8 cellular contexts compared by ENCODE assay signal in the genomic region with DNA sequence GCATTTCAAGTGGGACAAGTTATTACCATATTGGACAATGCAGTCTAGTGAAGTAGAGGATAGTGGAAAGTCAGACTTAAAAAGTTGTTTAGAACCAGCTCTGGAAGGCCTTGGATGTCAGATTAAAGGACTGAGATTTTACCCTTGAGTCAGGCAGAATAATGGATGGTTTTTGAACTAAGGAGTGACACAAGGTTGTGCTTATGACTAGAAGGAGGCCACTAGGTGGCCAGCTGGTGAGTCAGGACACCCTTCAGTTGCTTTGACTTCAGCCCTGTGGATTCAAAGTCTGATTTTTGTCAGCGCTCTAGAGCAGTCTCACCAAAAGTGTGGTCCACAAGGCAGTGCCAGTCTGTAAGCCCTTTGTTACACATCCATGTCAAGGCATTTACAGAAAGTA. TPM values are rescaled to one million over a fixed set of nuclear protein-coding genes. Genes with fewer than 3 reads are reported as not detected.
DNase-seq lines count a peak whose midpoint lies in the region; ATAC-seq and TF ChIP-seq lines count a peak whose summit lies in the region.

No MANE protein-coding gene starts in this region.

- H3K27me3 Mint-ChIP-seq in WTC11 (ENCODE audit: low read depth) = no peaks in the 10 kb centered on the region

- no peak for TF ChIP-seq CTCF in WTC11 (IDR thresholded peaks at IDR 0.05)

- H3K4me3 Mint-ChIP-seq in WTC11 = no peak overlapping the region

- DNase-seq in NCI-H146 (lab: John Stamatoyannopoulos, UW) (peak; percentile 4), NCI-H146 treated with DMSO at 0.1 percent for 48 hours (lab: John Stamatoyannopoulos, UW; ENCODE audit: unreplicated experiment) (no peak), WTC11 (ENCODE audit: low spot score) (peak; percentile 23), iris pigment epithelial cell (ENCODE audit: low read depth) (peak; percentile 63), substantia nigra (lab: John Stamatoyannopoulos, UW) (no peak)

- CTCF ChIA-PET in WTC11 (lab: Charles Lee) = interaction anchor here (0.5 to 0.7 kb wide), 2 partner anchors 58 to 95 kb away, joined by 3 to 4 read pairs; no protein-coding TSS in a partner anchor

- peaks cover 51% of the 10 kb centered on the region for H3K36me3 Mint-ChIP-seq in WTC11

- no peak overlapping the region for H3K9ac ChIP-seq in HUES48 (ENCODE audit: low read depth, low read length)

- H3K4me3 ChIP-seq in HUES48 (ENCODE audit: low read depth, low read length) = no peak overlapping the region

- no peaks in the 10 kb centered on the region for H3K27me3 ChIP-seq in HUES48 (ENCODE audit: control insufficient read depth, insufficient read depth, low read length)

- H3K4me1 Mint-ChIP-seq in WTC11 = peaks cover 18% of the 10 kb centered on the region

- H3K27ac Mint-ChIP-seq in WTC11 = peak overlapping the region; percentile 11; the same call in 1 of the 2 replicates

- H3K9me3 ChIP-seq in HUES48 (ENCODE audit: control insufficient read depth, insufficient read depth, low read length) = no peaks in the 10 kb centered on the region

- ATAC-seq in WTC11 (peak; percentile 11), esophagus mucosa (no peak), GM18520 (IDR thresholded peaks at IDR 0.05; ENCODE audit: unreplicated experiment) (no peak)

- POLR2A ChIA-PET in WTC11 (lab: Charles Lee) = interaction anchor here (0.6 kb wide), 1 partner anchor 8 kb away, joined by 3 read pairs; no protein-coding TSS in a partner anchor

- H3K9me3 Mint-ChIP-seq in WTC11 = no peaks in the 10 kb centered on the region

- H3K27ac ChIP-seq in HUES48 (ENCODE audit: low read depth, low read length) (peak overlapping the region; percentile 2), substantia nigra (ENCODE audit: low read depth, low read length, poor library complexity, severe bottlenecking) (no peak overlapping the region)

- peaks cover 69% of the 10 kb centered on the region for H3K36me3 ChIP-seq in HUES48 (ENCODE audit: control insufficient read depth, insufficient read depth, low read length)

- H3K4me1 ChIP-seq in HUES48 (ENCODE audit: control insufficient read depth, insufficient read depth, low read length) = peaks cover 9% of the 10 kb centered on the region

TF ChIP-seq in WTC11, 78 proteins besides CTCF, POLR2A, EP300 and RAD21 (continues in another document):
- TF ChIP-seq, protein P1, sequence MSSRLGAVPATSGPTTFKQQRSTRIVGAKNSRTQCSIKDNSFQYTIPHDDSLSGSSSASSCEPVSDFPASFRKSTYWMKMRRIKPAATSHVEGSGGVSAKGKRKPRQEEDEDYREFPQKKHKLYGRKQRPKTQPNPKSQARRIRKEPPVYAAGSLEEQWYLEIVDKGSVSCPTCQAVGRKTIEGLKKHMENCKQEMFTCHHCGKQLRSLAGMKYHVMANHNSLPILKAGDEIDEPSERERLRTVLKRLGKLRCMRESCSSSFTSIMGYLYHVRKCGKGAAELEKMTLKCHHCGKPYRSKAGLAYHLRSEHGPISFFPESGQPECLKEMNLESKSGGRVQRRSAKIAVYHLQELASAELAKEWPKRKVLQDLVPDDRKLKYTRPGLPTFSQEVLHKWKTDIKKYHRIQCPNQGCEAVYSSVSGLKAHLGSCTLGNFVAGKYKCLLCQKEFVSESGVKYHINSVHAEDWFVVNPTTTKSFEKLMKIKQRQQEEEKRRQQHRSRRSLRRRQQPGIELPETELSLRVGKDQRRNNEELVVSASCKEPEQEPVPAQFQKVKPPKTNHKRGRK (CRISPR knock-in tag; IDR thresholded peaks at IDR 0.05; ENCODE audit: borderline replicate concordance) = no peak
- TF ChIP-seq, protein P2, sequence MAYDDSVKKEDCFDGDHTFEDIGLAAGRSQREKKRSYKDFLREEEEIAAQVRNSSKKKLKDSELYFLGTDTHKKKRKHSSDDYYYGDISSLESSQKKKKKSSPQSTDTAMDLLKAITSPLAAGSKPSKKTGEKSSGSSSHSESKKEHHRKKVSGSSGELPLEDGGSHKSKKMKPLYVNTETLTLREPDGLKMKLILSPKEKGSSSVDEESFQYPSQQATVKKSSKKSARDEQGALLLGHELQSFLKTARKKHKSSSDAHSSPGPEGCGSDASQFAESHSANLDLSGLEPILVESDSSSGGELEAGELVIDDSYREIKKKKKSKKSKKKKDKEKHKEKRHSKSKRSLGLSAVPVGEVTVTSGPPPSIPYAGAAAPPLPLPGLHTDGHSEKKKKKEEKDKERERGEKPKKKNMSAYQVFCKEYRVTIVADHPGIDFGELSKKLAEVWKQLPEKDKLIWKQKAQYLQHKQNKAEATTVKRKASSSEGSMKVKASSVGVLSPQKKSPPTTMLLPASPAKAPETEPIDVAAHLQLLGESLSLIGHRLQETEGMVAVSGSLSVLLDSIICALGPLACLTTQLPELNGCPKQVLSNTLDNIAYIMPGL (CRISPR knock-in tag; IDR thresholded peaks at IDR 0.05) = no peak
- TF ChIP-seq ESRRA (CRISPR knock-in tag; IDR thresholded peaks at IDR 0.05; ENCODE audit: borderline replicate concordance) (no peak), TEAD4 (CRISPR knock-in tag; IDR thresholded peaks at IDR 0.05) (no peak), ZNF263 (CRISPR knock-in tag; IDR thresholded peaks at IDR 0.05; ENCODE audit: low read depth) (no peak), SOX15 (CRISPR knock-in tag; IDR thresholded peaks at IDR 0.05) (no peak), NR1H2 (CRISPR knock-in tag; IDR thresholded peaks at IDR 0.05) (no peak), IRF2 (CRISPR knock-in tag; IDR thresholded peaks at IDR 0.05; ENCODE audit: borderline replicate concordance, low read depth) (no peak), JAZF1 (CRISPR knock-in tag; IDR thresholded peaks at IDR 0.05) (no peak), NFE2L1 (CRISPR knock-in tag; IDR thresholded peaks at IDR 0.05) (no peak)
- TF ChIP-seq, protein P3, sequence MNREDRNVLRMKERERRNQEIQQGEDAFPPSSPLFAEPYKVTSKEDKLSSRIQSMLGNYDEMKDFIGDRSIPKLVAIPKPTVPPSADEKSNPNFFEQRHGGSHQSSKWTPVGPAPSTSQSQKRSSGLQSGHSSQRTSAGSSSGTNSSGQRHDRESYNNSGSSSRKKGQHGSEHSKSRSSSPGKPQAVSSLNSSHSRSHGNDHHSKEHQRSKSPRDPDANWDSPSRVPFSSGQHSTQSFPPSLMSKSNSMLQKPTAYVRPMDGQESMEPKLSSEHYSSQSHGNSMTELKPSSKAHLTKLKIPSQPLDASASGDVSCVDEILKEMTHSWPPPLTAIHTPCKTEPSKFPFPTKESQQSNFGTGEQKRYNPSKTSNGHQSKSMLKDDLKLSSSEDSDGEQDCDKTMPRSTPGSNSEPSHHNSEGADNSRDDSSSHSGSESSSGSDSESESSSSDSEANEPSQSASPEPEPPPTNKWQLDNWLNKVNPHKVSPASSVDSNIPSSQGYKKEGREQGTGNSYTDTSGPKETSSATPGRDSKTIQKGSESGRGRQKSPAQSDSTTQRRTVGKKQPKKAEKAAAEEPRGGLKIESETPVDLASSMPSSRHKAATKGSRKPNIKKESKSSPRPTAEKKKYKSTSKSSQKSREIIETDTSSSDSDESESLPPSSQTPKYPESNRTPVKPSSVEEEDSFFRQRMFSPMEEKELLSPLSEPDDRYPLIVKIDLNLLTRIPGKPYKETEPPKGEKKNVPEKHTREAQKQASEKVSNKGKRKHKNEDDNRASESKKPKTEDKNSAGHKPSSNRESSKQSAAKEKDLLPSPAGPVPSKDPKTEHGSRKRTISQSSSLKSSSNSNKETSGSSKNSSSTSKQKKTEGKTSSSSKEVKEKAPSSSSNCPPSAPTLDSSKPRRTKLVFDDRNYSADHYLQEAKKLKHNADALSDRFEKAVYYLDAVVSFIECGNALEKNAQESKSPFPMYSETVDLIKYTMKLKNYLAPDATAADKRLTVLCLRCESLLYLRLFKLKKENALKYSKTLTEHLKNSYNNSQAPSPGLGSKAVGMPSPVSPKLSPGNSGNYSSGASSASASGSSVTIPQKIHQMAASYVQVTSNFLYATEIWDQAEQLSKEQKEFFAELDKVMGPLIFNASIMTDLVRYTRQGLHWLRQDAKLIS (CRISPR knock-in tag; IDR thresholded peaks at IDR 0.05; ENCODE audit: borderline replicate concordance) = no peak
- TF ChIP-seq, protein P4, sequence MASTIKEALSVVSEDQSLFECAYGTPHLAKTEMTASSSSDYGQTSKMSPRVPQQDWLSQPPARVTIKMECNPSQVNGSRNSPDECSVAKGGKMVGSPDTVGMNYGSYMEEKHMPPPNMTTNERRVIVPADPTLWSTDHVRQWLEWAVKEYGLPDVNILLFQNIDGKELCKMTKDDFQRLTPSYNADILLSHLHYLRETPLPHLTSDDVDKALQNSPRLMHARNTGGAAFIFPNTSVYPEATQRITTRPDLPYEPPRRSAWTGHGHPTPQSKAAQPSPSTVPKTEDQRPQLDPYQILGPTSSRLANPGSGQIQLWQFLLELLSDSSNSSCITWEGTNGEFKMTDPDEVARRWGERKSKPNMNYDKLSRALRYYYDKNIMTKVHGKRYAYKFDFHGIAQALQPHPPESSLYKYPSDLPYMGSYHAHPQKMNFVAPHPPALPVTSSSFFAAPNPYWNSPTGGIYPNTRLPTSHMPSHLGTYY (CRISPR knock-in tag; IDR thresholded peaks at IDR 0.05) = no peak
- TF ChIP-seq, protein P5, sequence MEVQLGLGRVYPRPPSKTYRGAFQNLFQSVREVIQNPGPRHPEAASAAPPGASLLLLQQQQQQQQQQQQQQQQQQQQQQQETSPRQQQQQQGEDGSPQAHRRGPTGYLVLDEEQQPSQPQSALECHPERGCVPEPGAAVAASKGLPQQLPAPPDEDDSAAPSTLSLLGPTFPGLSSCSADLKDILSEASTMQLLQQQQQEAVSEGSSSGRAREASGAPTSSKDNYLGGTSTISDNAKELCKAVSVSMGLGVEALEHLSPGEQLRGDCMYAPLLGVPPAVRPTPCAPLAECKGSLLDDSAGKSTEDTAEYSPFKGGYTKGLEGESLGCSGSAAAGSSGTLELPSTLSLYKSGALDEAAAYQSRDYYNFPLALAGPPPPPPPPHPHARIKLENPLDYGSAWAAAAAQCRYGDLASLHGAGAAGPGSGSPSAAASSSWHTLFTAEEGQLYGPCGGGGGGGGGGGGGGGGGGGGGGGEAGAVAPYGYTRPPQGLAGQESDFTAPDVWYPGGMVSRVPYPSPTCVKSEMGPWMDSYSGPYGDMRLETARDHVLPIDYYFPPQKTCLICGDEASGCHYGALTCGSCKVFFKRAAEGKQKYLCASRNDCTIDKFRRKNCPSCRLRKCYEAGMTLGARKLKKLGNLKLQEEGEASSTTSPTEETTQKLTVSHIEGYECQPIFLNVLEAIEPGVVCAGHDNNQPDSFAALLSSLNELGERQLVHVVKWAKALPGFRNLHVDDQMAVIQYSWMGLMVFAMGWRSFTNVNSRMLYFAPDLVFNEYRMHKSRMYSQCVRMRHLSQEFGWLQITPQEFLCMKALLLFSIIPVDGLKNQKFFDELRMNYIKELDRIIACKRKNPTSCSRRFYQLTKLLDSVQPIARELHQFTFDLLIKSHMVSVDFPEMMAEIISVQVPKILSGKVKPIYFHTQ (CRISPR knock-in tag; IDR thresholded peaks at IDR 0.05) = no peak

RNA-seq across cellular contexts. Expression of a gene that starts 3.8 kb away (rescaled TPM):
- total RNA-seq in WTC11 (2021) (23.3 to 28.9 TPM (median 25.0 TPM) in 3 replicates), esophagus mucosa (10.7 TPM)

Comparison
In these comparisons a context has a peak if more than half of its experiments do, and no peak if none do; other contexts are left out.
1. DNase-seq: peak in NCI-H146 (single experiment), WTC11 (single experiment) and iris pigment epithelial cell (single experiment); none in NCI-H146 treated with DMSO at 0.1 percent for 48 hours (single experiment) and substantia nigra (0 of 49).